ENCODE assay signal across 20 cellular contexts in the genomic region with DNA sequence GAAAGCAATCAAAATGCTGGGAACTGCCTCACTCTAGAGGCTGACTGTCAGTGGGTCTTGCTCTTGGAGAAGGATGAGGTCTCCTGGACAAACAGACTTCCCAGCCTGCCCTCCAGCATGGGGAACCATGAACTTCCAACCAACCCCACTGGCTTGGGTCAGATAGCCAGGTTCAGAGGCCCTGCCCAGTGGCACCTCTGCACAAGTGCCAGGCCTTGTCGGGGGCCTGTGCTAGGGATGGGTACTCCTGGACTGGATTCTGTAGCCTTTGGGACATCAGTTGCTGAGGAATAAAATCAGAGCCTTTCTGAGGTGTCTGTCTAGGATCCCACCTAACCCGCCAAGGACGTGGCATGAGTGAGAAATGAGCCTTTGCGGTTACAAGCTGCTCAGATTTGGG.
"Had no signal": no experiment of that assay in that cellular context is flagged by ENCODE, and none has a peak within 500 bp of the region (broad histone marks: within the 10 kb centered on the region; RNA-seq: fewer than 3 reads in every experiment).

No MANE protein-coding gene starts in this region.

- H3K4me3 ChIP-seq: dorsolateral prefrontal cortex, esophagus muscularis mucosa, right lobe of liver, thyroid gland had no signal

- H3K4me1 Mint-ChIP-seq: activated CD4-positive, alpha-beta T cell treated with anti-CD3 and anti-CD28 coated beads for 36 hours; activated naive CD4-positive, alpha-beta T cell treated with anti-CD3 and anti-CD28 coated beads, Interleukin-2, amount 50 U/mL, for 24 hours; central memory CD8-positive, alpha-beta T cell; memory B cell; stimulated activated naive B cell treated with anti-CD40 and anti-IgM and Interleukin-4, amounts not matched to agents 10 μg/mL and 1 μg/mL and 100 μg/mL, for 72 hours had no signal

- H3K27me3 ChIP-seq: right lobe of liver, thyroid gland had no signal

- H3K4me3 Mint-ChIP-seq: activated CD4-positive, alpha-beta T cell treated with anti-CD3 and anti-CD28 coated beads for 36 hours; activated naive CD4-positive, alpha-beta T cell treated with anti-CD3 and anti-CD28 coated beads, Interleukin-2, amount 50 U/mL, for 24 hours; brain; central memory CD8-positive, alpha-beta T cell; effector memory CD8-positive, alpha-beta T cell; memory B cell; nephron progenitor cell; stimulated activated naive B cell treated with anti-CD40 and anti-IgM and Interleukin-4, amounts not matched to agents 10 μg/mL and 1 μg/mL and 100 μg/mL, for 72 hours had no signal

- H3K36me3 ChIP-seq: esophagus muscularis mucosa, right lobe of liver, thyroid gland had no signal

- H3K4me1 ChIP-seq: esophagus muscularis mucosa, right lobe of liver, thyroid gland had no signal

- H3K9me3 ChIP-seq: esophagus muscularis mucosa, right lobe of liver, thyroid gland had no signal

- ATAC-seq: activated CD4-positive, alpha-beta T cell treated with anti-CD3 and anti-CD28 coated beads for 36 hours; effector memory CD8-positive, alpha-beta T cell; stimulated activated naive B cell treated with anti-CD40 and anti-IgM and Interleukin-4, amounts not matched to agents 10 μg/mL and 1 μg/mL and 100 μg/mL, for 72 hours had no signal

- H3K27ac ChIP-seq: dorsolateral prefrontal cortex, esophagus muscularis mucosa, right lobe of liver, thyroid gland had no signal

- H3K36me3 Mint-ChIP-seq: activated naive CD4-positive, alpha-beta T cell treated with anti-CD3 and anti-CD28 coated beads, Interleukin-2, amount 50 U/mL, for 24 hours; brain; memory B cell; stimulated activated naive B cell treated with anti-CD40 and anti-IgM and Interleukin-4, amounts not matched to agents 10 μg/mL and 1 μg/mL and 100 μg/mL, for 72 hours had no signal

- H3K27ac Mint-ChIP-seq: activated CD4-positive, alpha-beta T cell treated with anti-CD3 and anti-CD28 coated beads for 36 hours; activated naive CD4-positive, alpha-beta T cell treated with anti-CD3 and anti-CD28 coated beads, Interleukin-2, amount 50 U/mL, for 24 hours; effector memory CD8-positive, alpha-beta T cell; memory B cell; nephron progenitor cell; stimulated activated naive B cell treated with anti-CD40 and anti-IgM and Interleukin-4, amounts not matched to agents 10 μg/mL and 1 μg/mL and 100 μg/mL, for 72 hours had no signal

- DNase-seq: activated CD4-positive, alpha-beta T cell treated with anti-CD3 and anti-CD28 coated beads for 36 hours; activated CD4-positive, alpha-beta T cell treated with anti-CD3 and anti-CD28 coated beads, Interleukin-2, amount 50 U/mL, for 4 hours; activated gamma-delta T cell treated with Interleukin-2 at 50 U/mL for 16 hours; activated T-cell treated with anti-CD3 and anti-CD28 coated beads, Interleukin-2, amount 50 U/mL, for 1 hour; anterior cingulate cortex; effector memory CD8-positive, alpha-beta T cell; hippocampal formation; nephron progenitor cell; small intestine; stimulated activated CD4-positive, alpha-beta T cell treated with anti-CD3 and anti-CD28 coated beads, Interleukin-15, amount 100 ng/mL, for 24 hours; stimulated activated naive B cell treated with anti-CD40 and anti-IgM and Interleukin-4, amounts not matched to agents 10 μg/mL and 1 μg/mL and 100 μg/mL, for 72 hours; T-helper 1 cell; thyroid gland had no signal

- H3K9me3 Mint-ChIP-seq: activated naive CD4-positive, alpha-beta T cell treated with anti-CD3 and anti-CD28 coated beads, Interleukin-2, amount 50 U/mL, for 24 hours; central memory CD8-positive, alpha-beta T cell; effector memory CD8-positive, alpha-beta T cell; memory B cell; nephron progenitor cell had no signal
